17 cellular contexts compared by ENCODE assay signal in genomic region chr2:53877556-53877955, GRCh38.
"Had no signal": no experiment of that assay in that cellular context is flagged by ENCODE, and none has a peak within 500 bp of the region (broad histone marks: within the 10 kb centered on the region; RNA-seq: fewer than 3 reads in every experiment).

No MANE protein-coding gene starts in this region.

- H3K9me3 ChIP-seq: body of pancreas, testis had no signal

- H3K4me1 ChIP-seq: body of pancreas, foreskin keratinocyte, testis had no signal

- H3K27me3 ChIP-seq: body of pancreas, foreskin keratinocyte, testis had no signal

- H3K27ac ChIP-seq: body of pancreas, epithelial cell of prostate, foreskin keratinocyte, testis had no signal

- H3K4me3 ChIP-seq: body of pancreas, testis had no signal

- ATAC-seq: activated T-helper 17 cell treated with anti-CD3 and anti-CD28 coated beads, Interleukin-2, amount 50 U/mL, for 72 hours; body of pancreas; effector memory CD8-positive, alpha-beta T cell; foreskin keratinocyte; left lobe of liver; stimulated activated naive CD8-positive, alpha-beta T cell treated with anti-CD3 and anti-CD28 coated beads, Interleukin-15, amount 100 ng/mL, for 72 hours had no signal

- DNase-seq: activated CD4-positive, alpha-beta T cell treated with anti-CD3 and anti-CD28 coated beads for 48 hours; activated CD8-positive, alpha-beta memory T cell treated with anti-CD3 and anti-CD28 coated beads for 24 hours; activated naive CD4-positive, alpha-beta T cell treated with anti-CD3 and anti-CD28 coated beads, Interleukin-2, amount 10 ng/mL, durations not matched to agents 7 days and 5 days; amniotic stem cell; body of pancreas; effector memory CD8-positive, alpha-beta T cell; foreskin keratinocyte; head of caudate nucleus; mesenchymal stem cell; nephron progenitor cell; stimulated activated CD4-positive, alpha-beta T cell treated with anti-CD3 and anti-CD28 coated beads, Interleukin-4, amount 100 ng/mL, for 24 hours; stimulated activated naive CD8-positive, alpha-beta T cell treated with anti-CD3 and anti-CD28 coated beads, Interleukin-15, amount 100 ng/mL, for 72 hours; T-helper 9 cell; testis had no signal
